Comparison of ENCODE assay signal across 8 cellular contexts in the genomic region with DNA sequence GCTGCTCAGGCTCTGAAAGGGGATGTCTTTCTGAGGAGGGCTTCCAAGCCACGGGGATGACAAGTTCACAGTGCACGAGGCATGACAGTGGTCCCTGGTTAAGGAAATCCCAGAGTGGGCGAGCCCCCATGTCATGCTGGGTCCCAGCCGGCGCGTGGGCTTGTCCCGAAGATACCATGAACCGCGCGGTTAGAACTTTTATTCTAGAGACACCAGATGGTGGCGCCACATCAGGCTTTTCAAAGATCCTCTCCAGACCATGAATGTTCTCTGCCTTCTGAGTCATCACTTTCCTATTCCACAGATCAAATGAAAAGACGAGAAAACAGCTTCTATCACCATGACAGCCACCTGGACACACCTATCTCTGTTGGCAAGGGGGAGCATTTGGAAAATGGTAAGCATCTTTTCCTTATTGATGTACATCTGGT.
DNase-seq lines count a peak whose midpoint lies in the region; ATAC-seq and TF ChIP-seq lines count a peak whose summit lies in the region.

No MANE protein-coding gene starts in this region.

- no peaks in the 10 kb centered on the region for H3K36me3 ChIP-seq in right atrium auricular region

- TF ChIP-seq CTCF in right atrium auricular region (IDR thresholded peaks at IDR 0.05) = peak; percentile 33 to 59

- peaks cover 13% of the 10 kb centered on the region for H3K27me3 Mint-ChIP-seq in activated T-cell treated with anti-CD3 and anti-CD28 coated beads, Interleukin-2, amount 50 U/mL, for 4 hours (ENCODE audit: low read depth)

- no peak overlapping the region for H3K4me3 ChIP-seq in right atrium auricular region

- peaks cover 11% of the 10 kb centered on the region for H3K4me1 Mint-ChIP-seq in activated T-cell treated with anti-CD3 and anti-CD28 coated beads, Interleukin-2, amount 50 U/mL, for 4 hours (ENCODE audit: low read depth)

- no peak for ATAC-seq in activated T-cell treated with anti-CD3 and anti-CD28 coated beads, Interleukin-2, amount 50 U/mL, for 4 hours
- no peak for ATAC-seq in HG03469 (IDR thresholded peaks at IDR 0.05; ENCODE audit: unreplicated experiment)

- no peak overlapping the region for H3K27ac ChIP-seq in right atrium auricular region

- peak; percentile 47 to 48 for DNase-seq in activated T-cell treated with anti-CD3 and anti-CD28 coated beads, Interleukin-2, amount 50 U/mL, for 48 hours
- no peak for DNase-seq in activated T-cell treated with anti-CD3 and anti-CD28 coated beads, Interleukin-2, amount 50 U/mL, for 4 hours
- peak; percentile 52 for DNase-seq in activated CD8-positive, alpha-beta memory T cell treated with anti-CD3 and anti-CD28 coated beads, Interleukin-2, amount 50 U/mL, for 48 hours
- DNase-seq in right atrium auricular region (ENCODE audit: low spot score) = peak; percentile 70
- DNase-seq in stimulated activated CD4-positive, alpha-beta T cell treated with anti-CD3 and anti-CD28 coated beads, Interleukin-4, amount 100 ng/mL, for 4 hours = peak; percentile 11 to 14
- DNase-seq in effector CD4-positive, alpha-beta T cell = no peak
- DNase-seq in NCI-H774 (lab: John Stamatoyannopoulos, UW) = no peak

- no peaks in the 10 kb centered on the region for H3K36me3 Mint-ChIP-seq in activated T-cell treated with anti-CD3 and anti-CD28 coated beads, Interleukin-2, amount 50 U/mL, for 4 hours (ENCODE audit: insufficient read depth)

- H3K9me3 Mint-ChIP-seq in activated T-cell treated with anti-CD3 and anti-CD28 coated beads, Interleukin-2, amount 50 U/mL, for 4 hours = no peaks in the 10 kb centered on the region

- no peaks in the 10 kb centered on the region for H3K9me3 ChIP-seq in right atrium auricular region

- H3K4me1 ChIP-seq in right atrium auricular region = no peaks in the 10 kb centered on the region

- no peaks in the 10 kb centered on the region for H3K27me3 ChIP-seq in right atrium auricular region

- no peak overlapping the region for H3K4me3 Mint-ChIP-seq in activated T-cell treated with anti-CD3 and anti-CD28 coated beads, Interleukin-2, amount 50 U/mL, for 4 hours

Comparison
In these comparisons a context has a peak if more than half of its experiments do, and no peak if none do; other contexts are left out.
1. DNase-seq: peak in activated T-cell treated with anti-CD3 and anti-CD28 coated beads, Interleukin-2, amount 50 U/mL, for 48 hours (2 of 2), activated CD8-positive, alpha-beta memory T cell treated with anti-CD3 and anti-CD28 coated beads, Interleukin-2, amount 50 U/mL, for 48 hours (single experiment), right atrium auricular region (single experiment) and stimulated activated CD4-positive, alpha-beta T cell treated with anti-CD3 and anti-CD28 coated beads, Interleukin-4, amount 100 ng/mL, for 4 hours (2 of 2); none in activated T-cell treated with anti-CD3 and anti-CD28 coated beads, Interleukin-2, amount 50 U/mL, for 4 hours (single experiment), effector CD4-positive, alpha-beta T cell (single experiment) and NCI-H774 (single experiment).